8 cellular contexts compared by ENCODE assay signal in the genomic region with DNA sequence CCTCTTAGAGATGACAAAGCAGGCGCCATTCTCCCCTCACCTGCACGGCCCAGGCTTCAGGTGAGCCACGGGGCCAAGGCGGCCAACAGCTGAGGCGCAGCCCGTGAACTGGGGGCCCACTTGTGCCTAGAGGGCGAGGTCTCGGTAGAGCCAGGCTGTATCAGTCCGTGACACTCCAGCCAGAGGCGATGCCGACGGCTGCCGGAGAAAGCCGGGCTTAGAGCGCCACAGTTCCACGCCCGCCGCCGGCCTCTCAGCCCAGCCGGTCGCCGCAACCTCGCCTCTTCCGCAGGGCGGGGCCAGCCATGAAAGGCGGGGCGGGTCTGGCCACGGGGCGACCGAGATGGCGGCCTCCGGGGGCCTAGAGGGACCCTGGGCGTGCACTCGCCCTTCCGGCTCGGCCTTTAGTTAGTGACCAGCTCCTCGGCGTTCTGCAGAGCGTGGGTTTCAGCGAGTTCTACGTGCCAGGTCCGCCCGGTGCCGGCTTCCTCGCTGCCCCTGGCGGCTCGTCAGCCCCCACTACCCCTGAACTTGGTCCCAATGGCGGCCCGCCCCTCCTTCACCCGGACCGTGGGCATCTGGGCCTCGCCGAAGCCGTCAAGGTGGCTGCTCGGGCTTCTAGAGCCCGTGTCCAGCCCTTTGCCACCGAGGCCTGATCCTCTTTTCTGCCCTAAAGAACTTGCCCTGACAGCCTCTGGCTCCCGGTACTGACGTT. TPM values are rescaled to one million over a fixed set of nuclear protein-coding genes. Genes with fewer than 3 reads are reported as not detected.
DNase-seq lines count a peak whose midpoint lies in the region; TF ChIP-seq lines count a peak whose summit lies in the region.

Gene ZNF621 (plus strand): TSS at position 390 of the 715 bp plus-strand sequence. CDS start 881 bp downstream, outside the sequence.

- H3K9me3 ChIP-seq in OCI-LY7 (ENCODE audit: low read length) (no peaks in the 10 kb centered on the region), mucosa of rectum (ENCODE audit: control insufficient read depth in 2 of 2, low read length in 2 of 2) (no peaks in the 10 kb centered on the region)

- no peaks in the 10 kb centered on the region for H3K27me3 ChIP-seq in mucosa of rectum (ENCODE audit: control insufficient read depth in 2 of 2, insufficient read depth in 2 of 2, low read length in 2 of 2)

- no peaks in the 10 kb centered on the region for H3K79me2 ChIP-seq in OCI-LY7 (ENCODE audit: insufficient read depth, low read depth, low read length)

- no peaks in the 10 kb centered on the region for H3K36me3 ChIP-seq in OCI-LY7 (ENCODE audit: insufficient read depth, low read length)
- peaks cover 9 to 18% of the 10 kb centered on the region in 2 donors for H3K36me3 ChIP-seq in mucosa of rectum (ENCODE audit: control insufficient read depth in 2 of 2, insufficient read depth in 2 of 2, low read length in 2 of 2)

- no peaks in the 10 kb centered on the region for H4K20me1 ChIP-seq in OCI-LY7 (ENCODE audit: insufficient read depth, low read length)

- H3K9ac ChIP-seq in mucosa of rectum (ENCODE audit: low read depth in 1 of 2, low read length in 2 of 2): peak within 1 kb of the TSS; percentile 96 to 99

- H2AFZ ChIP-seq in OCI-LY7 (ENCODE audit: low read length): peak within 1 kb of the TSS; percentile 89

- no TSS peak for BruUV-seq in OCI-LY7 (replicated peaks; lab: Mats Ljungman, UMichigan)

- DNase-seq in D341Med (ENCODE audit: low spot score): peak; percentile 96
- peak; percentile 91 for DNase-seq in GM20000 (ENCODE audit: low spot score)
- DNase-seq in HS-5 (ENCODE audit: low read depth): peak; percentile 40
- peak; percentile 75 for DNase-seq in OCI-LY7 (ENCODE audit: low spot score)
- peak; percentile 70 for DNase-seq in activated T-cell treated with anti-CD3 and anti-CD28 coated beads for 4 hours
- DNase-seq in epithelial cell of proximal tubule (ENCODE audit: low read depth): no peak
- DNase-seq in stimulated activated CD8-positive, alpha-beta memory T cell treated with anti-CD3 and anti-CD28 coated beads, Interleukin-4, amount 100 ng/mL, for 48 hours: peak; percentile 89

- POLR2A ChIA-PET in OCI-LY7 (lab: Charles Lee): interaction anchor here (0.8 to 2.0 kb wide), 10 partner anchors 8 to 215 kb away, joined by 3 to 7 read pairs (median 4); partner anchors contain the start of genes EIF1B, RPL14 and ZNF619

- H3K27ac ChIP-seq in OCI-LY7 (ENCODE audit: low read depth, low read length, poor library complexity, severe bottlenecking) (no peak within 1 kb of the TSS), mucosa of rectum (ENCODE audit: low read depth in 2 of 2, low read length in 2 of 2) (peak within 1 kb of the TSS; percentile 93 to 95)

- H3K4me1 ChIP-seq in OCI-LY7 (ENCODE audit: insufficient read depth, low read length, poor library complexity, severe bottlenecking) (peaks cover 5% of the 10 kb centered on the region), mucosa of rectum (ENCODE audit: control insufficient read depth in 2 of 2, insufficient read depth in 2 of 2, low read length in 2 of 2) (peaks cover 11% of the 10 kb centered on the region in 2 donors)

- no peaks in the 10 kb centered on the region for H3K9me2 ChIP-seq in OCI-LY7 (ENCODE audit: insufficient read depth, low read length)

- H3K4me2 ChIP-seq in OCI-LY7 (ENCODE audit: low read length): peak within 1 kb of the TSS; percentile 79

- intact Hi-C loops in OCI-LY7 (cut with micrococcal nuclease; ENCODE audit: unreplicated experiment): loop anchor here (1.0 to 10.0 kb wide), 3 partner anchors 71 to 217 kb away; partner anchors contain the start of gene EIF1B

- TF ChIP-seq CTCF in GM20000 (IDR thresholded peaks at IDR 0.05; ENCODE audit: extremely low read depth, missing control alignments) (peak; percentile 13), OCI-LY7 (conservative IDR thresholded peaks at IDR 0.05; ENCODE audit: low read length) (no peak), epithelial cell of proximal tubule (conservative IDR thresholded peaks at IDR 0.05; ENCODE audit: low read depth, low read length) (no peak)

- CTCF ChIA-PET in OCI-LY7 (lab: Charles Lee; ENCODE audit: unreplicated experiment): interaction anchor here (0.5 kb wide), 1 partner anchor 972 kb away, joined by 3 read pairs; no protein-coding TSS in a partner anchor

- H3K4me3 ChIP-seq in OCI-LY7 (ENCODE audit: low read depth, low read length, poor library complexity, severe bottlenecking): peak within 1 kb of the TSS; percentile 70
- peak within 1 kb of the TSS; percentile 93 for H3K4me3 ChIP-seq in epithelial cell of proximal tubule (ENCODE audit: low read depth, low read length)
- peak within 1 kb of the TSS; percentile 87 to 96 for H3K4me3 ChIP-seq in mucosa of rectum (ENCODE audit: low read length in 2 of 2)

RNA-seq across cellular contexts. Expression of gene ZNF621, which starts in this region (rescaled TPM):
- 4.8 and 5.0 TPM in 2 replicates for total RNA-seq in OCI-LY7 (2014; rRNA removed; shearing (Covaris generic))
- total RNA-seq in OCI-LY7 (2022) (19.6 and 22.0 TPM in 2 replicates), epithelial cell of proximal tubule (5.1 and 7.0 TPM in 2 replicates)
